In the genomic region with DNA sequence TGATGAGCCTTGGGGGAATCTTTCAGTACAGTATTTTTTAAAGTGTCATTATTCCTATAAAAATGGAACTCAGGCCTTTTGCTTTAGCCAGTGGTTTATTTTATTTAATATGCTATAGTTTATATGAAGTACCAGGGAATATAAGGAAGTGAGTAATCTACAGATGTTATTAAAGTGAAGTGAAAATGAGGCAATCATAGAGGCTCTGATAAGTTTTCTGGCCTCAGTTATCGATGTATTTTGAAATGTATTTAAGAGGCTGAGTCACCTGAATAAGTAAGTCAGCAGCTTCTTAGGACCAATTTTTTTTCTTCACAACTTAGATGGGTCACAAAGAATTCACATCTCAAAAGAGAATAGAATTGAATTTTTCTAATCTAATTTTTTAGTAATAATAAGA, we compare ENCODE assay signal across 24 cellular contexts.
"Had no signal": no experiment of that assay in that cellular context is flagged by ENCODE, and none has a peak within 500 bp of the region (broad histone marks: within the 10 kb centered on the region; RNA-seq: fewer than 3 reads in every experiment).

No MANE protein-coding gene starts in this region.

- H3K9me3 ChIP-seq: colonic mucosa, esophagus muscularis mucosa, gastroesophageal sphincter, heart left ventricle, right lobe of liver, stomach, tibial artery had no signal

- H3K4me1 ChIP-seq: colonic mucosa, esophagus muscularis mucosa, foreskin keratinocyte, gastroesophageal sphincter, heart left ventricle, left lung, neural progenitor cell, parathyroid adenoma, right lobe of liver, stomach, tibial artery had no signal

- ATAC-seq: foreskin keratinocyte; gastroesophageal sphincter; heart left ventricle; left cardiac atrium; left lung; naive thymus-derived CD4-positive, alpha-beta T cell; right lobe of liver; stimulated activated effector memory CD8-positive, alpha-beta T cell treated with anti-CD3 and anti-CD28 coated beads, Interleukin-12 subunit alpha, Interleukin-12 subunit beta, amount 100 ng/mL, for 72 hours had no signal

- H3K4me3 ChIP-seq: colonic mucosa, esophagus muscularis mucosa, gastroesophageal sphincter, heart left ventricle, hepatocyte, left lung, neural progenitor cell, right lobe of liver, smooth muscle cell, stomach, tibial artery had no signal

- H3K27me3 ChIP-seq: colonic mucosa, esophagus muscularis mucosa, foreskin keratinocyte, gastroesophageal sphincter, heart left ventricle, hepatocyte, left lung, neural progenitor cell, right lobe of liver, stomach, tibial artery had no signal

- H3K36me3 ChIP-seq: colonic mucosa, esophagus muscularis mucosa, gastroesophageal sphincter, heart left ventricle, left lung, neural progenitor cell, right lobe of liver, stomach, tibial artery had no signal

- H3K27ac ChIP-seq: colonic mucosa, esophagus muscularis mucosa, foreskin keratinocyte, gastroesophageal sphincter, heart left ventricle, hepatocyte, left lung, neural progenitor cell, parathyroid adenoma, right lobe of liver, stomach, tibial artery had no signal

- DNase-seq: colonic mucosa; effector CD8-positive, alpha-beta T cell; endodermal cell; heart left ventricle; left cardiac atrium; left lung; mesendoderm; midbrain; naive thymus-derived CD4-positive, alpha-beta T cell; right lobe of liver; stimulated activated CD4-positive, alpha-beta T cell treated with anti-CD3 and anti-CD28 coated beads, Interleukin-12 subunit alpha, Interleukin-12 subunit beta, amount 100 ng/mL, for 4 hours; stimulated activated CD4-positive, alpha-beta T cell treated with anti-CD3 and anti-CD28 coated beads, Interleukin-2, amount 100 ng/mL, for 24 hours; stimulated activated CD4-positive, alpha-beta T cell treated with anti-CD3 and anti-CD28 coated beads, Interleukin-4, amount 100 ng/mL, for 24 hours; stimulated activated naive CD4-positive, alpha-beta T cell treated with Interleukin-2 at 50 U/mL for 16 hours; stomach; tibial artery had no signal
